20 cellular contexts compared by ENCODE assay signal in genomic region chr9:24479696-24480095, GRCh38.
DNase-seq lines count a peak whose midpoint lies in the region; FAIRE-seq lines count a peak whose summit lies in the region.
"Had no signal": no experiment of that assay in that cellular context is flagged by ENCODE, and none has a peak within 500 bp of the region (broad histone marks: within the 10 kb centered on the region; RNA-seq: fewer than 3 reads in every experiment).

No MANE protein-coding gene starts in this region.

- no peak overlapping the region for H3K4me2 ChIP-seq in mesenchymal stem cell (ENCODE audit: low read length, poor library complexity, severe bottlenecking)
- H3K4me2 ChIP-seq: SK-N-SH had no signal

- FAIRE-seq in urothelium cell line (lab: Jason Lieb, UNC), result no peak

- no peak overlapping the region for H4K8ac ChIP-seq in mesenchymal stem cell (ENCODE audit: low read length)

- no peak overlapping the region for H2AK5ac ChIP-seq in mesenchymal stem cell (ENCODE audit: low read length, severe bottlenecking)

- peak; percentile 1 for DNase-seq in NCI-H82 (lab: John Stamatoyannopoulos, UW)
- no peak for DNase-seq in NCI-H82 treated with DMSO at 0.1 percent for 48 hours (lab: John Stamatoyannopoulos, UW; ENCODE audit: unreplicated experiment)
- DNase-seq in adipocyte (ENCODE audit: low read depth), result no peak
- no peak for DNase-seq in mesenchymal stem cell
- DNase-seq in urothelium cell line (ENCODE audit: low spot score), result peak; percentile 3
- DNase-seq in stimulated activated CD4-positive, alpha-beta T cell treated with anti-CD3 and anti-CD28 coated beads, Interleukin-12 subunit alpha, Interleukin-12 subunit beta, amount 100 ng/mL, for 4 hours, result no peak
- DNase-seq in stimulated activated naive CD4-positive, alpha-beta T cell treated with Interleukin-2 at 50 U/mL for 16 hours (lab: John Stamatoyannopoulos, UW), result no peak
- no peak for DNase-seq in H7
- DNase-seq: 8988T, DMS79, GOT3, Karpas-422, NCI-H1092, NCI-H1436 treated with DMSO at 0.1 percent for 48 hours, NCI-H2029, NCI-H2171 treated with DMSO at 0.1 percent for 48 hours, NCI-H446 treated with DMSO at 0.1 percent for 48 hours, NCI-H748 treated with DMSO at 0.1 percent for 48 hours, Peyer's patch, SK-N-SH had no signal

- H2BK5ac ChIP-seq in mesenchymal stem cell (ENCODE audit: low read depth, low read length, poor library complexity, severe bottlenecking), result no peak overlapping the region

- H3K27ac ChIP-seq in mesenchymal stem cell (ENCODE audit: low read length, poor library complexity, severe bottlenecking), result no peak overlapping the region
- H3K27ac ChIP-seq: Peyer's patch had no signal

- H3K36me3 ChIP-seq in adipocyte (ENCODE audit: control insufficient read depth, insufficient read depth, low read length, severe bottlenecking) (no peaks in the 10 kb centered on the region), mesenchymal stem cell (ENCODE audit: control insufficient read depth in 1 of 2, insufficient read depth in 2 of 2, low read depth in 1 of 2, low read length in 2 of 2) (no peaks in the 10 kb centered on the region), H7 (replicated peaks; ENCODE audit: control insufficient read depth, insufficient read depth, low read length) (no peaks in the 10 kb centered on the region)
- H3K36me3 ChIP-seq: Peyer's patch had no signal

- H3K27me3 ChIP-seq in adipocyte (replicated peaks; ENCODE audit: control insufficient read depth, insufficient read depth, low read length) (no peaks in the 10 kb centered on the region), mesenchymal stem cell (ENCODE audit: control insufficient read depth in 1 of 2, insufficient read depth in 1 of 2, low read length in 2 of 2) (no peaks in the 10 kb centered on the region), H7 (ENCODE audit: control insufficient read depth, insufficient read depth, low read length) (no peaks in the 10 kb centered on the region)
- H3K27me3 ChIP-seq: Peyer's patch had no signal

- H2BK15ac ChIP-seq in mesenchymal stem cell (ENCODE audit: low read depth, poor library complexity, severe bottlenecking), result no peak overlapping the region

- WGBS in mesenchymal stem cell, result 0% methylated on average over 1 of the region's 1 CpG

- H3K18ac ChIP-seq in mesenchymal stem cell (ENCODE audit: low read depth in 1 of 2, low read length in 2 of 2), result no peak overlapping the region

- no peak overlapping the region for H3K14ac ChIP-seq in mesenchymal stem cell (ENCODE audit: low read length in 2 of 2)

- no peak overlapping the region for H3K23ac ChIP-seq in mesenchymal stem cell (ENCODE audit: low read length in 2 of 2)

- no peaks in the 10 kb centered on the region for H3K79me1 ChIP-seq in mesenchymal stem cell (replicated peaks; ENCODE audit: low read length, poor library complexity, severe bottlenecking)

- H3K4me3 ChIP-seq in adipocyte (ENCODE audit: low read length) (peak overlapping the region; percentile 61), mesenchymal stem cell (ENCODE audit: insufficient read depth in 1 of 2, low read depth in 1 of 2, low read length in 2 of 2) (peak overlapping the region in 1 of 2 experiments; percentile 30), H7 (ENCODE audit: insufficient read depth, low read depth, low read length) (no peak overlapping the region)
- H3K4me3 ChIP-seq: Peyer's patch had no signal

- no peak overlapping the region for H2BK12ac ChIP-seq in mesenchymal stem cell (ENCODE audit: low read length in 2 of 2)

- no peak overlapping the region for H2AFZ ChIP-seq in mesenchymal stem cell (ENCODE audit: low read depth, low read length)

- H3K4me1 ChIP-seq in adipocyte (ENCODE audit: control insufficient read depth, insufficient read depth, low read length) (peaks cover 12% of the 10 kb centered on the region), mesenchymal stem cell (ENCODE audit: control insufficient read depth, insufficient read depth, low read depth, low read length) (no peaks in the 10 kb centered on the region)
- H3K4me1 ChIP-seq: Peyer's patch had no signal

- no peak overlapping the region for H3K4ac ChIP-seq in mesenchymal stem cell (ENCODE audit: low read depth in 1 of 2, low read length in 2 of 2)

- no peak overlapping the region for H2BK120ac ChIP-seq in mesenchymal stem cell (ENCODE audit: low read depth, low read length)

- no peaks in the 10 kb centered on the region for H3K9me3 ChIP-seq in adipocyte (ENCODE audit: control insufficient read depth, low read length)
- no peaks in the 10 kb centered on the region for H3K9me3 ChIP-seq in mesenchymal stem cell (ENCODE audit: control insufficient read depth, low read length)
- H3K9me3 ChIP-seq: Peyer's patch had no signal

- no peak overlapping the region for H4K91ac ChIP-seq in mesenchymal stem cell (ENCODE audit: low read length)

- H3K9ac ChIP-seq in adipocyte (ENCODE audit: low read length) (peak overlapping the region; percentile 25), mesenchymal stem cell (ENCODE audit: low read length) (peak overlapping the region; percentile 16)
- H3K9ac ChIP-seq: SK-N-SH had no signal

Comparison
In these comparisons a context has a peak if more than half of its experiments do, and no peak if none do; other contexts are left out.
1. DNase-seq: peak in NCI-H82 (single experiment) and urothelium cell line (single experiment); none in NCI-H82 treated with DMSO at 0.1 percent for 48 hours (single experiment), adipocyte (single experiment), mesenchymal stem cell (single experiment), stimulated activated CD4-positive, alpha-beta T cell treated with anti-CD3 and anti-CD28 coated beads, Interleukin-12 subunit alpha, Interleukin-12 subunit beta, amount 100 ng/mL, for 4 hours (single experiment), stimulated activated naive CD4-positive, alpha-beta T cell treated with Interleukin-2 at 50 U/mL for 16 hours (single experiment) and H7 (single experiment).